1 cellular context compared by ENCODE assay signal in the genomic region with DNA sequence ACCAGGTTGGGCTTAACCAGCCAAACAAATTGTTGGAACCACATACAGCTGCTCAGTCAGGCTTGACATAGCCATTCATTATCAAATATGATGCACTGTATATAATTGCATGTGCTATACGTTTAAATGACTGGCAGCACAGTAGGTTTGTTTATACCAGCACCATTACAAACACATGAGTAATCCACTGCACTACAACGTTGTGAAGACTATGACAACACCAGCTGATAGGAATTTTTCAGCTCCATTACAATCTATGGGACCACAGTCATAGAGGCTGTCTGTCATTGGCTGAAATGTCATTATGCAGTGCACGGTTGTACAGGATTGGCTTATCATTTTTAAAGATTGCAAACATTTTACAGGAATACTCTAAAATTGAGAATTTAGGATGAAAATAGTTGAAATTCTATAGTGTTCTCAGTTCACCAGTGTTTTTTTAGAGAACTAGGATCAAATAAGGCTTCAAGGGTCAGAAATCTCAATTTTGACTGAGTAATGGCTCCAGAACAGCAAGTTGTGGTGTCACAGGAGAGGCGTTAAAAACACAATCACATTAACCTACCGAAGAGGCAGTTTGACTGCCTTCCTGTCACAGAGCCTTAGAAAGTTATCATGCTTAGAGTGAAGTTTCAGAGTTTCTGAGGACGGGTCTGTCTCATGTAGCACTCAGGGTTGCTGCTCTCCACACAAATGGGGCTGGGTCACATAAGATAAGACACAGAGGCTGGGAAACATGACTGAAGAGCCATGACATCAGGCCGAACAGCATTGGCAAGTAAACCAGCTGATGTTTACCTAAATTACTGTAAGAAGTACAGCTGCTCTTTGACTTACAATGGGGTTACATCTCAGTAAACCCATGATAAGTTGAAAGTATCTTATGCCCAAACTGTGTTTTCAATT.
TF ChIP-seq lines count a peak whose summit lies in the region.

No MANE protein-coding gene starts in this region.

TF ChIP-seq in IMR-90, 13 proteins besides CTCF, POLR2A, EP300 and RAD21:
- TF ChIP-seq, protein P1, sequence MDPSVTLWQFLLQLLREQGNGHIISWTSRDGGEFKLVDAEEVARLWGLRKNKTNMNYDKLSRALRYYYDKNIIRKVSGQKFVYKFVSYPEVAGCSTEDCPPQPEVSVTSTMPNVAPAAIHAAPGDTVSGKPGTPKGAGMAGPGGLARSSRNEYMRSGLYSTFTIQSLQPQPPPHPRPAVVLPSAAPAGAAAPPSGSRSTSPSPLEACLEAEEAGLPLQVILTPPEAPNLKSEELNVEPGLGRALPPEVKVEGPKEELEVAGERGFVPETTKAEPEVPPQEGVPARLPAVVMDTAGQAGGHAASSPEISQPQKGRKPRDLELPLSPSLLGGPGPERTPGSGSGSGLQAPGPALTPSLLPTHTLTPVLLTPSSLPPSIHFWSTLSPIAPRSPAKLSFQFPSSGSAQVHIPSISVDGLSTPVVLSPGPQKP (IDR thresholded peaks at IDR 0.05; ENCODE audit: borderline replicate concordance, low read depth, low read length) = no peak
- TF ChIP-seq NFE2L2 (IDR thresholded peaks at IDR 0.05; ENCODE audit: low read depth, low read length) (no peak), MAFK (IDR thresholded peaks at IDR 0.05; ENCODE audit: low read depth, low read length) (no peak), MXI1 (IDR thresholded peaks at IDR 0.05; ENCODE audit: borderline replicate concordance, low read depth, low read length) (no peak), MAZ (IDR thresholded peaks at IDR 0.05; ENCODE audit: borderline replicate concordance, low read depth, low read length) (no peak), RCOR1 (IDR thresholded peaks at IDR 0.05; ENCODE audit: insufficient replicate concordance, low read length) (no peak)
